ENCODE assay signal across 7 cellular contexts in the genomic region with DNA sequence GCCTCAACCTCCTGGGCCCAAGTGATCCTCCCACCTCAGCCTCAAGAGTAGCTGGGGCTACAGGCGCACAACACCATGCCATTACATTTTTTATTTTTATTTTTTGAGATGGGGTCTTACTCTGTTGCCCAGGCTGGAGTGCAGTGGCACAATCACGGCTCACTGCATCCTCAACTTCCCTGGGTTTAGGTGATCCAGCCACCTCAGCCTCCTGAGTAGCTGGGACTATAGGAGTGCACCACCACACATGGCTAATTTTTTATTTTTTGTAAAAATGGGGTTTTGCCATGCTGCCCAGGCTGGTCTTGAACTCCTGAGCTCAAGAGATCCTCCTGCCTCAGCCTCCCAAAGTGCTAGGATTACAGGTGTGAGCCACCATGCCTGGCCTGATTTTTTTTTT.
A peak's percentile ranks its signal among the peaks of the same experiment; 100 is the strongest.
DNase-seq lines count a peak whose midpoint lies in the region; ATAC-seq and TF ChIP-seq lines count a peak whose summit lies in the region.
"Not testable (repeated sequence)": the region's sequence is repeated elsewhere in the genome, so short reads cannot be mapped to it uniquely, and the experiment has no call there.

No MANE protein-coding gene starts in this region.

- not testable (repeated sequence) for H3K4me3 ChIP-seq in A673 (ENCODE audit: low read depth, low read length, poor library complexity, severe bottlenecking); SK-N-SH (ENCODE audit: low read depth in 2 of 2, low read length in 1 of 2); ascending aorta; gastrocnemius medialis

- H3K79me2 ChIP-seq in SK-N-SH (ENCODE audit: insufficient read depth): peaks cover 99% of the 10 kb centered on the region

- WGBS in SK-N-SH (ENCODE audit: low lambda C conversion rate): 90% methylated on average over 2 of the region's 2 CpGs

- H3K27ac ChIP-seq in A673 (ENCODE audit: low read depth, low read length, poor library complexity, severe bottlenecking) (peak overlapping the region; percentile 73), SK-N-SH (ENCODE audit: low read depth in 2 of 2, low read length in 1 of 2) (peak overlapping the region; percentile 60 to 64; a peak in 2 of 4 replicates), ascending aorta (peak overlapping the region; percentile 15 to 19), gastrocnemius medialis (peak overlapping the region in 3 of 4 donors; percentile 62 to 97 (median 94))

- H3K27me3 ChIP-seq in A673 (replicated peaks; ENCODE audit: insufficient read depth, low read depth, low read length, poor library complexity); SK-N-SH (ENCODE audit: insufficient read depth); ascending aorta; gastrocnemius medialis: not testable (repeated sequence)

- H3K36me3 Mint-ChIP-seq in chondrocyte (ENCODE audit: low read depth): peaks cover 20% of the 10 kb centered on the region
- H3K36me3 Mint-ChIP-seq in immature natural killer cell: peaks cover 10 to 17% (median 15%) of the 10 kb centered on the region in 3 donors
- H3K36me3 Mint-ChIP-seq in nephron (ENCODE audit: low read depth): peaks cover 29% of the 10 kb centered on the region

- H4K20me1 ChIP-seq in SK-N-SH (ENCODE audit: insufficient read depth): peaks cover 42% of the 10 kb centered on the region

- not testable (repeated sequence) for DNase-seq in A673 (ENCODE audit: low spot score); SK-N-SH; ascending aorta (ENCODE audit: low spot score in 2 of 2); chondrocyte (ENCODE audit: low spot score); immature natural killer cell; gastrocnemius medialis

- not testable (repeated sequence) for ATAC-seq in gastrocnemius medialis

- peaks cover 42% of the 10 kb centered on the region for H3K4me1 ChIP-seq in A673 (ENCODE audit: insufficient read depth, low read length, poor library complexity, severe bottlenecking)
- peaks cover 0 to 17% of the 10 kb centered on the region in 2 experiments; a peak in 2 of 4 replicates for H3K4me1 ChIP-seq in SK-N-SH (ENCODE audit: control insufficient read depth in 1 of 2, insufficient read depth in 2 of 2, low read depth in 1 of 2, low read length in 1 of 2)
- peaks cover 4 to 21% of the 10 kb centered on the region in 2 donors for H3K4me1 ChIP-seq in ascending aorta
- H3K4me1 ChIP-seq in gastrocnemius medialis: peaks cover 20 to 39% of the 10 kb centered on the region in 2 donors

- peaks cover 30% of the 10 kb centered on the region for H3F3A ChIP-seq in SK-N-SH (replicated peaks; ENCODE audit: insufficient read depth)

- not testable (repeated sequence) for TF ChIP-seq EP300 in SK-N-SH (IDR thresholded peaks at IDR 0.05; ENCODE audit: borderline replicate concordance in 1 of 2, low read depth in 1 of 2, low read length in 1 of 2)

- H3K4me3 Mint-ChIP-seq in chondrocyte (ENCODE audit: unreplicated experiment); immature natural killer cell; nephron: not testable (repeated sequence)

- H3K9me2 ChIP-seq in SK-N-SH: not testable (repeated sequence)

- intact Hi-C loops in A673 (cut with micrococcal nuclease; ENCODE audit: unreplicated experiment); ascending aorta (cut with DNase I); gastrocnemius medialis (cut with DNase I; ENCODE audit: low total_unique reads): not testable (repeated sequence)

- H3K27me3 Mint-ChIP-seq in chondrocyte (ENCODE audit: low read depth); immature natural killer cell (ENCODE audit: low read depth in 3 of 3); nephron (ENCODE audit: low read depth): not testable (repeated sequence)

- not testable (repeated sequence) for BruUV-seq in A673 (replicated peaks; lab: Mats Ljungman, UMichigan)

- H3K27ac Mint-ChIP-seq in chondrocyte (ENCODE audit: unreplicated experiment) (peak overlapping the region; percentile 60), immature natural killer cell (peak overlapping the region in 4 of 6 donors; percentile 43 to 69 (median 56)), nephron (peak overlapping the region in 2 of 3 experiments; percentile 33 to 64)

- not testable (repeated sequence) for H3K4me2 ChIP-seq in SK-N-SH

- not testable (repeated sequence) for H2AFZ ChIP-seq in SK-N-SH (ENCODE audit: low read depth)

- in situ Hi-C loops in gastrocnemius medialis (cut with MboI; ENCODE audit: low sequenced_read_pairs in 4 of 4): not testable (repeated sequence)

- H3K9ac ChIP-seq in SK-N-SH: not testable (repeated sequence)

- H3K9me3 Mint-ChIP-seq in chondrocyte (ENCODE audit: low read depth): peaks cover 13% of the 10 kb centered on the region
- not testable (repeated sequence) for H3K9me3 Mint-ChIP-seq in immature natural killer cell, nephron

- not testable (repeated sequence) for TF ChIP-seq CTCF in A673 (conservative IDR thresholded peaks at IDR 0.05; ENCODE audit: low read depth, low read length); SK-N-SH (IDR thresholded peaks at IDR 0.05); ascending aorta (IDR thresholded peaks at IDR 0.05); chondrocyte (IDR thresholded peaks at IDR 0.05); nephron (IDR thresholded peaks at IDR 0.05; ENCODE audit: unreplicated experiment in 3 of 3); gastrocnemius medialis (IDR thresholded peaks at IDR 0.05 in 4 of 5, conservative IDR thresholded peaks at IDR 0.05 in 1 of 5)

- peaks cover 53% of the 10 kb centered on the region for H3K4me1 Mint-ChIP-seq in chondrocyte (ENCODE audit: low read depth)
- peaks cover 37 to 59% of the 10 kb centered on the region in 2 donors for H3K4me1 Mint-ChIP-seq in immature natural killer cell
- H3K4me1 Mint-ChIP-seq in nephron: peaks cover 24% of the 10 kb centered on the region

- not testable (repeated sequence) for H3K36me3 ChIP-seq in A673 (ENCODE audit: insufficient read depth, low read length, poor library complexity, severe bottlenecking)
- H3K36me3 ChIP-seq in SK-N-SH (replicated peaks in 1 of 2; ENCODE audit: control insufficient read depth in 1 of 2, insufficient read depth in 2 of 2, low read length in 1 of 2): peaks cover 4 to 53% of the 10 kb centered on the region in 2 experiments
- peaks cover 3 to 18% of the 10 kb centered on the region in 2 donors for H3K36me3 ChIP-seq in ascending aorta
- peaks cover 0 to 36% of the 10 kb centered on the region in 2 donors for H3K36me3 ChIP-seq in gastrocnemius medialis

- CTCF ChIA-PET in A673 (lab: Charles Lee): not testable (repeated sequence)
- CTCF ChIA-PET in SK-N-SH (lab: Yijun Ruan, JAX): interaction anchor here (1.1 to 2.9 kb wide), 2 partner anchors 19 to 119 kb away, joined by 3 to 12 read pairs; no protein-coding TSS in a partner anchor

- POLR2A ChIA-PET in A673 (lab: Charles Lee; ENCODE audit: low non-redundant PET); SK-N-SH (lab: Yijun Ruan, JAX): not testable (repeated sequence)

- TF ChIP-seq POLR2A in gastrocnemius medialis (IDR thresholded peaks at IDR 0.05): not testable (repeated sequence)

- peaks cover 11% of the 10 kb centered on the region for H3K9me3 ChIP-seq in A673 (ENCODE audit: low read depth, low read length, poor library complexity, severe bottlenecking)
- not testable (repeated sequence) for H3K9me3 ChIP-seq in SK-N-SH, ascending aorta, gastrocnemius medialis

- not testable (repeated sequence) for TF ChIP-seq RAD21 in SK-N-SH (IDR thresholded peaks at IDR 0.05; ENCODE audit: low read length)

Comparison
In these comparisons a context has a peak if more than half of its experiments do, and no peak if none do; other contexts are left out.
1. H3K27ac ChIP-seq: peak in every context shown above with its lines; median percentile 94 in gastrocnemius medialis; 73 in A673; 62 in SK-N-SH; 17 in ascending aorta.